ENCODE assay signal across 8 cellular contexts in genomic region chr12:93468008-93468371, GRCh38. TPM values are rescaled to one million over a fixed set of nuclear protein-coding genes. Genes with fewer than 3 reads are reported as not detected.
A peak's percentile ranks its signal among the peaks of the same experiment; 100 is the strongest.
DNase-seq lines count a peak whose midpoint lies in the region; ATAC-seq, FAIRE-seq and TF ChIP-seq lines count a peak whose summit lies in the region.

No MANE protein-coding gene starts in this region.

- in situ Hi-C loops in KBM-7 (cut with MboI; ENCODE audit: low pct_unique_long_range_greater_than_20kb, low sequenced_read_pairs): no loop called here

- intact Hi-C loops in thyroid gland (cut with DNase I): no loop called here

- H3K27ac Mint-ChIP-seq in activated naive CD8-positive, alpha-beta T cell: peak overlapping the region; percentile 94

- no peak for TF ChIP-seq POLR2A in A549 (IDR thresholded peaks at IDR 0.05; ENCODE audit: low read length)
- TF ChIP-seq POLR2A in thyroid gland (IDR thresholded peaks at IDR 0.05): no peak

- peaks cover 38% of the 10 kb centered on the region for H3K4me1 Mint-ChIP-seq in activated naive CD8-positive, alpha-beta T cell (ENCODE audit: low read depth)

- H3K27me3 Mint-ChIP-seq in activated naive CD8-positive, alpha-beta T cell: no peaks in the 10 kb centered on the region

- H3K27ac ChIP-seq in A549 (peak overlapping the region; percentile 87 to 93), thyroid gland (peak overlapping the region in 1 of 3 donors; percentile 94)

- no peak for TF ChIP-seq CTCF in A549 (IDR thresholded peaks at IDR 0.05)
- no peak for TF ChIP-seq CTCF in kidney epithelial cell (IDR thresholded peaks at IDR 0.05; ENCODE audit: insufficient read depth, low read length, poor library complexity, severe bottlenecking)
- TF ChIP-seq CTCF in thyroid gland (IDR thresholded peaks at IDR 0.05): no peak

- peaks cover 14% of the 10 kb centered on the region; the same call in 2 of the 3 replicates for H3K4me1 ChIP-seq in A549
- H3K4me1 ChIP-seq in thyroid gland: peaks cover 0 to 5% of the 10 kb centered on the region in 2 donors

- H3K9me3 ChIP-seq in A549 (no peaks in the 10 kb centered on the region), thyroid gland (no peaks in the 10 kb centered on the region)

- CTCF ChIA-PET in A549 (lab: Yijun Ruan, JAX): interaction anchor here (0.6 to 3.3 kb wide), 14 partner anchors 9 to 633 kb away, joined by 3 to 10 read pairs (median 4); partner anchors contain the start of gene UBE2N

- TF ChIP-seq EP300 in A549 (IDR thresholded peaks at IDR 0.05): no peak

- no peak for FAIRE-seq in A549 (lab: Jason Lieb, UNC)

- H3K27me3 ChIP-seq in kidney epithelial cell (ENCODE audit: control insufficient read depth, insufficient read depth, low read length) (no peaks in the 10 kb centered on the region), thyroid gland (no peaks in the 10 kb centered on the region)

- 13% methylated on average over 7 of the region's 7 CpGs for WGBS in A549 (ENCODE audit: missing lambda C conversion rate)
- WGBS in thyroid gland, 2 donors: 5 to 10% methylated on average over 7 of the region's 7 CpGs

- H3K36me3 ChIP-seq in kidney epithelial cell (ENCODE audit: control insufficient read depth, insufficient read depth, low read length) (no peaks in the 10 kb centered on the region), thyroid gland (no peaks in the 10 kb centered on the region)

- H3K4me3 Mint-ChIP-seq in activated naive CD8-positive, alpha-beta T cell: peak overlapping the region; percentile 98

- H3K4me2 ChIP-seq in A549: peak overlapping the region; percentile 81

- ATAC-seq in A549: peak in 1 of 2 experiments; percentile 22; a peak in 3 of 6 replicates
- peak; percentile 27 for ATAC-seq in GM18868 (IDR thresholded peaks at IDR 0.05; ENCODE audit: unreplicated experiment)
- peak; percentile 32 for ATAC-seq in HG03159 (IDR thresholded peaks at IDR 0.05; ENCODE audit: unreplicated experiment)

- DNase-seq in A549 (ENCODE audit: low read depth in 1 of 2, low spot score in 1 of 2) (no peak), kidney epithelial cell (ENCODE audit: low read depth) (no peak), thyroid gland (no peak), KBM-7 (no peak), HK-2 (ENCODE audit: unreplicated experiment) (no peak)

- TF ChIP-seq RAD21 in A549 (conservative IDR thresholded peaks at IDR 0.05 in 1 of 2, IDR thresholded peaks at IDR 0.05 in 1 of 2): no peak

- no peaks in the 10 kb centered on the region for H3K9me3 Mint-ChIP-seq in activated naive CD8-positive, alpha-beta T cell (ENCODE audit: low read depth)

- H3K4me3 ChIP-seq in A549 (peak overlapping the region; percentile 79), kidney epithelial cell (ENCODE audit: low read depth, low read length) (peak overlapping the region; percentile 80), thyroid gland (replicated peaks in 1 of 3) (peak overlapping the region; percentile 48 to 76 (median 51))

- POLR2A ChIA-PET in A549 (lab: Yijun Ruan, JAX): interaction anchor here (1.0 to 1.6 kb wide), 5 partner anchors 8 to 635 kb away, joined by 3 to 10 read pairs (median 4); partner anchors contain the start of gene UBE2N

- H3K36me3 Mint-ChIP-seq in activated naive CD8-positive, alpha-beta T cell: peaks cover 5% of the 10 kb centered on the region

TF ChIP-seq in A549, 52 proteins besides CTCF, POLR2A, EP300 and RAD21:
- no peak for TF ChIP-seq RNF2 (IDR thresholded peaks at IDR 0.05; ENCODE audit: borderline replicate concordance, low read depth)
- no peak for TF ChIP-seq NFE2L2 (conservative IDR thresholded peaks at IDR 0.05; ENCODE audit: low read length)
- TF ChIP-seq MAFK (IDR thresholded peaks at IDR 0.05; ENCODE audit: partially characterized antibody): no peak
- TF ChIP-seq TP53 (CRISPR knock-in tag; IDR thresholded peaks at IDR 0.05): no peak
- TF ChIP-seq ZC3H11A (IDR thresholded peaks at IDR 0.05): no peak
- TF ChIP-seq USF2 (IDR thresholded peaks at IDR 0.05): no peak
- no peak for TF ChIP-seq CBX2 (IDR thresholded peaks at IDR 0.05; ENCODE audit: borderline replicate concordance, low read depth)
- TF ChIP-seq ESRRA (IDR thresholded peaks at IDR 0.05; ENCODE audit: borderline replicate concordance, low read length): no peak
- no peak for TF ChIP-seq FOXS1 (CRISPR knock-in tag; IDR thresholded peaks at IDR 0.05)
- no peak for TF ChIP-seq CBX8 (IDR thresholded peaks at IDR 0.05)
- TF ChIP-seq ATOH8 (CRISPR knock-in tag; IDR thresholded peaks at IDR 0.05; ENCODE audit: low read depth): no peak
- TF ChIP-seq HES2 (IDR thresholded peaks at IDR 0.05): no peak
- TF ChIP-seq RCOR1 (IDR thresholded peaks at IDR 0.05; ENCODE audit: low read depth, low read length): no peak
- TF ChIP-seq CEBPB (IDR thresholded peaks at IDR 0.05): no peak
- no peak for TF ChIP-seq ELK1 (IDR thresholded peaks at IDR 0.05; ENCODE audit: low read depth, low read length)
- no peak for TF ChIP-seq SMC3 (IDR thresholded peaks at IDR 0.05)
- TF ChIP-seq RARB (CRISPR knock-in tag; IDR thresholded peaks at IDR 0.05): no peak
- TF ChIP-seq KDM5A (IDR thresholded peaks at IDR 0.05): no peak

RNA-seq across cellular contexts. Expression of gene MRPL42, which starts 0.7 kb away (rescaled TPM):
- polyA plus RNA-seq in A549 (2011; rRNA removed): 190 and 201 TPM in 2 replicates
- polyA plus RNA-seq in A549 (2012; cell fraction: cytosol; rRNA removed): 43.8 and 49.3 TPM in 2 replicates
- 11.5 and 25.7 TPM in 2 replicates for polyA plus RNA-seq in A549 (2012; cell fraction: nucleus; rRNA removed)
- polyA plus RNA-seq in A549 (2017; fragmentation: RNase III; extraction: RNeasy Plus Mini Kit Qiagen cat#74134 plus additional on column Dnase treatment): 73.6 to 84.8 TPM (median 74.9 TPM) in 3 replicates
- 16.5 and 28.4 TPM in 2 replicates for polyA minus RNA-seq in A549 (2011; rRNA and poly(A)+ RNA removed)
- total RNA-seq in kidney epithelial cell: 74.3 and 95.1 TPM in 2 replicates
- total RNA-seq in thyroid gland: 10 to 100 TPM; 42.1 to 71.8 (median 64.0) TPM

RNA-seq across cellular contexts. Expression of gene UBE2N, which starts 26.2 kb away (rescaled TPM):
- 160 and 187 TPM in 2 replicates for polyA plus RNA-seq in A549 (2011; rRNA removed)
- polyA plus RNA-seq in A549 (2012; cell fraction: cytosol; rRNA removed): 103 and 129 TPM in 2 replicates
- 28.7 and 36.7 TPM in 2 replicates for polyA plus RNA-seq in A549 (2012; cell fraction: nucleus; rRNA removed)
- 163 to 187 TPM (median 168 TPM) in 3 replicates for polyA plus RNA-seq in A549 (2017; fragmentation: RNase III; extraction: RNeasy Plus Mini Kit Qiagen cat#74134 plus additional on column Dnase treatment)
- 57.8 and 68.9 TPM in 2 replicates for polyA minus RNA-seq in A549 (2011; rRNA and poly(A)+ RNA removed)
- total RNA-seq in kidney epithelial cell: 59.6 and 68.7 TPM in 2 replicates
- 10 to 100 TPM; 22.3 to 55.9 (median 30.8) TPM for total RNA-seq in thyroid gland
